Comparison of ENCODE assay signal across 15 cellular contexts in genomic region chr12:58313091-58313855, GRCh38.
DNase-seq lines count a peak whose midpoint lies in the region; FAIRE-seq and TF ChIP-seq lines count a peak whose summit lies in the region.
"Had no signal": no experiment of that assay in that cellular context is flagged by ENCODE, and none has a peak within 500 bp of the region (broad histone marks: within the 10 kb centered on the region; RNA-seq: fewer than 3 reads in every experiment).

No MANE protein-coding gene starts in this region.

- H3K27ac ChIP-seq in coronary artery = no peak overlapping the region
- H3K27ac ChIP-seq: colonic mucosa, testis had no signal

- DNase-seq in HCEC 1CT (peak; percentile 83), astrocyte of the cerebellum (ENCODE audit: low read depth) (peak; percentile 49), hepatic stellate cell (ENCODE audit: low spot score) (peak; percentile 40), urothelium cell line (ENCODE audit: low spot score) (peak; percentile 26), G401 (ENCODE audit: low spot score) (no peak), coronary artery (ENCODE audit: low spot score) (no peak), NCI-H1930 (lab: John Stamatoyannopoulos, UW) (no peak)
- DNase-seq: activated naive CD4-positive, alpha-beta T cell treated with anti-CD3 and anti-CD28 coated beads, Interleukin-2, amount 50 U/mL, for 16 hours; colonic mucosa; NCI-H1105; NCI-H524; stimulated activated CD4-positive, alpha-beta T cell treated with anti-CD3 and anti-CD28 coated beads, Interleukin-12 subunit alpha, Interleukin-12 subunit beta, amount 100 ng/mL, for 4 hours; testis had no signal

- no peak for FAIRE-seq in urothelium cell line (lab: Jason Lieb, UNC)
- FAIRE-seq: GM12878 had no signal

- TF ChIP-seq CTCF in astrocyte of the cerebellum (IDR thresholded peaks at IDR 0.05; ENCODE audit: low read depth, low read length, missing control alignments) (no peak), coronary artery (IDR thresholded peaks at IDR 0.05) (no peak)

- in situ Hi-C loops in astrocyte of the cerebellum (cut with HindIII; ENCODE audit: low sequenced_read_pairs) (no loop called here), G401 (cut with HindIII; ENCODE audit: low sequenced_read_pairs) (no loop called here)

- H3K4me3 ChIP-seq in astrocyte of the cerebellum (ENCODE audit: low read depth, low read length) = no peak overlapping the region
- no peak overlapping the region for H3K4me3 ChIP-seq in coronary artery
- H3K4me3 ChIP-seq: colonic mucosa, GM12878, HAP-1, testis had no signal

Comparison
In these comparisons a context has a peak if more than half of its experiments do, and no peak if none do; other contexts are left out.
1. DNase-seq: peak in HCEC 1CT (single experiment), astrocyte of the cerebellum (single experiment), hepatic stellate cell (single experiment) and urothelium cell line (single experiment); none in G401 (single experiment), coronary artery (single experiment) and NCI-H1930 (0 of 2).